ENCODE assay signal across 1 cellular context in the genomic region with DNA sequence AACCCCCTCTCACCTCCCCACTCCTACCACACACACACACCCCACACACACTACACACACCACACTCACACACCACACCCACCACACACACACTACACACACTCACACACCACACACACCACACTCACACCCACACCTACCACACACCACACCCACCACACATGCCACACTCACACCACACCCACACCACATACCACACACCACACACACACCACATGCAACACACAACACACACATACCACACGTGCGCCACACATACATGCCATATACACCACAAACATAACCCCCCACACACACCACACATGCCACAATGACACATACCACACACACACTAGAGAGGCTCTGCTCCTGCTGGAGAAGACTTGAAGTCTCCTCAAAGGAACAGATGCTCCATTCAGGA.
TF ChIP-seq lines count a peak whose summit lies in the region.

No MANE protein-coding gene starts in this region.

TF ChIP-seq in HepG2, 621 proteins besides CTCF, POLR2A, EP300 and RAD21:
- TF ChIP-seq, protein P1, sequence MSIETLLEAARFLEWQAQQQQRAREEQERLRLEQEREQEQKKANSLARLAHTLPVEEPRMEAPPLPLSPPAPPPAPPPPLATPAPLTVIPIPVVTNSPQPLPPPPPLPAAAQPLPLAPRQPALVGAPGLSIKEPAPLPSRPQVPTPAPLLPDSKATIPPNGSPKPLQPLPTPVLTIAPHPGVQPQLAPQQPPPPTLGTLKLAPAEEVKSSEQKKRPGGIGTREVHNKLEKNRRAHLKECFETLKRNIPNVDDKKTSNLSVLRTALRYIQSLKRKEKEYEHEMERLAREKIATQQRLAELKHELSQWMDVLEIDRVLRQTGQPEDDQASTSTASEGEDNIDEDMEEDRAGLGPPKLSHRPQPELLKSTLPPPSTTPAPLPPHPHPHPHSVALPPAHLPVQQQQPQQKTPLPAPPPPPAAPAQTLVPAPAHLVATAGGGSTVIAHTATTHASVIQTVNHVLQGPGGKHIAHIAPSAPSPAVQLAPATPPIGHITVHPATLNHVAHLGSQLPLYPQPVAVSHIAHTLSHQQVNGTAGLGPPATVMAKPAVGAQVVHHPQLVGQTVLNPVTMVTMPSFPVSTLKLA (IDR thresholded peaks at IDR 0.05) = 0 out of 2 replicates have a peak, but pooled peaks have one; percentile 9
- TF ChIP-seq RAD51 (IDR thresholded peaks at IDR 0.05; ENCODE audit: borderline replicate concordance) (0 out of 2 replicates have a peak, but pooled peaks have one; percentile 4), RFX1 (IDR thresholded peaks at IDR 0.05) (no peak), PRMT3 (CRISPR knock-in tag; IDR thresholded peaks at IDR 0.05; ENCODE audit: borderline replicate concordance, low read depth) (no peak), HNRNPL (IDR thresholded peaks at IDR 0.05; ENCODE audit: low read depth, low read length) (peak; percentile 78), ZFYVE20 (CRISPR knock-in tag; IDR thresholded peaks at IDR 0.05; ENCODE audit: borderline replicate concordance, low read depth) (0 out of 2 replicates have a peak, but pooled peaks have one; percentile 41)
- TF ChIP-seq, protein P2, sequence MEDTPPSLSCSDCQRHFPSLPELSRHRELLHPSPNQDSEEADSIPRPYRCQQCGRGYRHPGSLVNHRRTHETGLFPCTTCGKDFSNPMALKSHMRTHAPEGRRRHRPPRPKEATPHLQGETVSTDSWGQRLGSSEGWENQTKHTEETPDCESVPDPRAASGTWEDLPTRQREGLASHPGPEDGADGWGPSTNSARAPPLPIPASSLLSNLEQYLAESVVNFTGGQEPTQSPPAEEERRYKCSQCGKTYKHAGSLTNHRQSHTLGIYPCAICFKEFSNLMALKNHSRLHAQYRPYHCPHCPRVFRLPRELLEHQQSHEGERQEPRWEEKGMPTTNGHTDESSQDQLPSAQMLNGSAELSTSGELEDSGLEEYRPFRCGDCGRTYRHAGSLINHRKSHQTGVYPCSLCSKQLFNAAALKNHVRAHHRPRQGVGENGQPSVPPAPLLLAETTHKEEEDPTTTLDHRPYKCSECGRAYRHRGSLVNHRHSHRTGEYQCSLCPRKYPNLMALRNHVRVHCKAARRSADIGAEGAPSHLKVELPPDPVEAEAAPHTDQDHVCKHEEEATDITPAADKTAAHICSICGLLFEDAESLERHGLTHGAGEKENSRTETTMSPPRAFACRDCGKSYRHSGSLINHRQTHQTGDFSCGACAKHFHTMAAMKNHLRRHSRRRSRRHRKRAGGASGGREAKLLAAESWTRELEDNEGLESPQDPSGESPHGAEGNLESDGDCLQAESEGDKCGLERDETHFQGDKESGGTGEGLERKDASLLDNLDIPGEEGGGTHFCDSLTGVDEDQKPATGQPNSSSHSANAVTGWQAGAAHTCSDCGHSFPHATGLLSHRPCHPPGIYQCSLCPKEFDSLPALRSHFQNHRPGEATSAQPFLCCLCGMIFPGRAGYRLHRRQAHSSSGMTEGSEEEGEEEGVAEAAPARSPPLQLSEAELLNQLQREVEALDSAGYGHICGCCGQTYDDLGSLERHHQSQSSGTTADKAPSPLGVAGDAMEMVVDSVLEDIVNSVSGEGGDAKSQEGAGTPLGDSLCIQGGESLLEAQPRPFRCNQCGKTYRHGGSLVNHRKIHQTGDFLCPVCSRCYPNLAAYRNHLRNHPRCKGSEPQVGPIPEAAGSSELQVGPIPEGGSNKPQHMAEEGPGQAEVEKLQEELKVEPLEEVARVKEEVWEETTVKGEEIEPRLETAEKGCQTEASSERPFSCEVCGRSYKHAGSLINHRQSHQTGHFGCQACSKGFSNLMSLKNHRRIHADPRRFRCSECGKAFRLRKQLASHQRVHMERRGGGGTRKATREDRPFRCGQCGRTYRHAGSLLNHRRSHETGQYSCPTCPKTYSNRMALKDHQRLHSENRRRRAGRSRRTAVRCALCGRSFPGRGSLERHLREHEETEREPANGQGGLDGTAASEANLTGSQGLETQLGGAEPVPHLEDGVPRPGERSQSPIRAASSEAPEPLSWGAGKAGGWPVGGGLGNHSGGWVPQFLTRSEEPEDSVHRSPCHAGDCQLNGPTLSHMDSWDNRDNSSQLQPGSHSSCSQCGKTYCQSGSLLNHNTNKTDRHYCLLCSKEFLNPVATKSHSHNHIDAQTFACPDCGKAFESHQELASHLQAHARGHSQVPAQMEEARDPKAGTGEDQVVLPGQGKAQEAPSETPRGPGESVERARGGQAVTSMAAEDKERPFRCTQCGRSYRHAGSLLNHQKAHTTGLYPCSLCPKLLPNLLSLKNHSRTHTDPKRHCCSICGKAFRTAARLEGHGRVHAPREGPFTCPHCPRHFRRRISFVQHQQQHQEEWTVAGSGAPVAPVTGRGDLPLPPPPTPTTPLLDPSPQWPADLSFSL (CRISPR knock-in tag; IDR thresholded peaks at IDR 0.05) = peak; percentile 83
